Comparison of ENCODE assay signal across 1 cellular context in the genomic region with DNA sequence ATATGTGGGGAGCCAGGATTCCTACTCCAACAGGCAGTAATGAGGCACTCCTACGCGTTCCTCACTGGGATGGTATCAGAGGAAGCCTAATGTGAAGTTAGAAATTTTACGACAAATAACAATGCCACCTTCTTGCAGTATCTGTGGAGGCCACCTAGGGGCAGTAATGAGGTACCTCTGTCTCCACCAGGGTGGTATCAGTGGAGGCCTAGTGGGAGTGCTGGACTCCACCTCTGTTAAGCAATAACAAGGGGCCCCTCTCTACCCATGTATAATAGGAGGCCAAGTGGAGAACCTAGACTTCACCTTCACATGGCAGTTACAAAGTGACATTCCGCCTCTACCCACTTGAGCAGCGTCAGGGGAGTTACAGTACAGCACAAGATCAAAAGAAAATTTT.
TF ChIP-seq lines count a peak whose summit lies in the region.

No MANE protein-coding gene starts in this region.

TF ChIP-seq in H1, 55 proteins besides CTCF, POLR2A, EP300 and RAD21:
- TF ChIP-seq SAP30 (IDR thresholded peaks at IDR 0.05; ENCODE audit: insufficient read depth, insufficient replicate concordance, low read length): no peak
- no peak for TF ChIP-seq MAFK (IDR thresholded peaks at IDR 0.05; ENCODE audit: low read depth, low read length)
- TF ChIP-seq CEBPB (IDR thresholded peaks at IDR 0.05; ENCODE audit: low read depth, low read length): peak; percentile 74; the same call in 1 of the 2 replicates
TF ChIP-seq in H1: peak in this region for 1.
